23 cellular contexts compared by ENCODE assay signal in the genomic region with DNA sequence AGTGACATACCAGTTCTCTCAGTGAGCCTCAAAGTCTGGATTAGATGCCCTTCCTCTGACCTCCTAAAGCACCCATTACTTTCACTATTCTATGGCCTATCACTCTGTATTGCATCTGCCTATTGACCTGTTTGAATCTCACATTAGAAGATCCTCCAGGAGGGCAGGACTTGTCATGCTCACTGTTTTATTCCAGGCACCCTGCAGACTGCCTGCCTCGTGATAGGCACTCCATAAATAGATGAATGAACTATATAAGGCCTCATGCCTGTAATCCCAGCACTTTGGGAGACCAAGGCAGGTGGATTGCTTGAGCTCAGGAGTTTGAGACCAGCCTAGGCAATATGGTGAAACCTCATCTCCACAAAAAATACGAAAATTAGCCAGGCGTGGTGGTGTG.
"Had no signal": no experiment of that assay in that cellular context is flagged by ENCODE, and none has a peak within 500 bp of the region (broad histone marks: within the 10 kb centered on the region; RNA-seq: fewer than 3 reads in every experiment).

No MANE protein-coding gene starts in this region.

- H3K4me3 ChIP-seq: esophagus squamous epithelium, gastroesophageal sphincter, heart left ventricle, left lung, lower lobe of right lung, mucosa of descending colon had no signal

- H3K27ac ChIP-seq: epithelial cell of prostate, esophagus squamous epithelium, gastroesophageal sphincter, heart left ventricle, left lung, lower lobe of right lung had no signal

- DNase-seq: cortex of kidney; effector CD8-positive, alpha-beta T cell; effector memory CD8-positive, alpha-beta T cell; endodermal cell; erythroblast; esophagus squamous epithelium; foreskin fibroblast; foreskin melanocyte; heart left ventricle; hippocampal formation; left cardiac atrium; left lung; left ventricle myocardium superior; lower lobe of right lung; mesenchymal stem cell; mucosa of descending colon had no signal

- ATAC-seq: effector memory CD8-positive, alpha-beta T cell; esophagus mucosa; gastroesophageal sphincter; left lung; left ventricle myocardium superior; lower lobe of right lung; mucosa of descending colon had no signal

- FAIRE-seq: colon, endometrium, islet of Langerhans, keratinocyte had no signal

- H3K36me3 ChIP-seq: esophagus squamous epithelium, gastroesophageal sphincter, heart left ventricle, left lung, lower lobe of right lung had no signal

- H3K9me3 ChIP-seq: esophagus squamous epithelium, gastroesophageal sphincter, heart left ventricle, left lung, lower lobe of right lung, mucosa of descending colon had no signal
